Comparison of ENCODE assay signal across 23 cellular contexts in genomic region chr16:84349852-84350565, GRCh38. TPM values are rescaled to one million over a fixed set of nuclear protein-coding genes. Genes with fewer than 3 reads are reported as not detected.
A peak's percentile ranks its signal among the peaks of the same experiment; 100 is the strongest.
DNase-seq lines count a peak whose midpoint lies in the region; ATAC-seq, FAIRE-seq and TF ChIP-seq lines count a peak whose summit lies in the region.
"Had no signal": no experiment of that assay in that cellular context is flagged by ENCODE, and none has a peak within 500 bp of the region (broad histone marks: within the 10 kb centered on the region; RNA-seq: fewer than 3 reads in every experiment).

No MANE protein-coding gene starts in this region.

- H2BK120ac ChIP-seq in H1 (replicated peaks; ENCODE audit: low read depth, low read length) (no peak overlapping the region), neuronal stem cell (ENCODE audit: low read depth, low read length) (no peak overlapping the region)

- H4K20me1 ChIP-seq in BLaER1 (no peaks in the 10 kb centered on the region), H1 (replicated peaks in 1 of 2; ENCODE audit: control insufficient read depth in 1 of 2, insufficient read depth in 2 of 2, low read length in 2 of 2) (no peaks in the 10 kb centered on the region)

- H3K27ac ChIP-seq in BLaER1 (no peak overlapping the region), Peyer's patch (peak overlapping the region in 3 of 4 donors; percentile 25 to 74 (median 62)), H1 (ENCODE audit: low read depth, low read length) (no peak overlapping the region), neuronal stem cell (replicated peaks; ENCODE audit: low read length) (peak overlapping the region; percentile 46), SJCRH30 (no peak overlapping the region)
- H3K27ac ChIP-seq: C4-2B, KMS-11 had no signal

- H4K91ac ChIP-seq in H1 (replicated peaks; ENCODE audit: insufficient read length, low read length) = no peak overlapping the region
- H4K91ac ChIP-seq in neuronal stem cell (ENCODE audit: low read depth, low read length, poor library complexity) = no peak overlapping the region

- H3K9me3 ChIP-seq in BLaER1 = no peaks in the 10 kb centered on the region
- no peaks in the 10 kb centered on the region for H3K9me3 ChIP-seq in Peyer's patch
- no peaks in the 10 kb centered on the region for H3K9me3 ChIP-seq in H1 (ENCODE audit: insufficient read depth in 2 of 2, low read depth in 1 of 2, low read length in 1 of 2)
- H3K9me3 ChIP-seq in neuronal stem cell (replicated peaks in 1 of 2; ENCODE audit: control insufficient read depth in 2 of 2, insufficient read depth in 1 of 2, low read depth in 1 of 2, low read length in 2 of 2) = no peaks in the 10 kb centered on the region
- H3K9me3 ChIP-seq in SJCRH30 (replicated peaks) = no peaks in the 10 kb centered on the region

- TF ChIP-seq EP300 in H1 (IDR thresholded peaks at IDR 0.05; ENCODE audit: borderline replicate concordance in 1 of 2, low read depth in 2 of 2, low read length in 2 of 2) = no peak

- no peak for FAIRE-seq in H1 (lab: Jason Lieb, UNC)
- FAIRE-seq: HTR-8/SVneo had no signal

- POLR2A ChIA-PET in H1 (lab: Charles Lee; ENCODE audit: partially characterized antibody) = no interaction called here

- H3K79me1 ChIP-seq in H1 (ENCODE audit: low read depth, low read length) = no peaks in the 10 kb centered on the region
- H3K79me1 ChIP-seq in neuronal stem cell (ENCODE audit: low read depth, low read length) = no peaks in the 10 kb centered on the region

- H2BK15ac ChIP-seq in H1 (ENCODE audit: low read length) = no peak overlapping the region
- no peak overlapping the region for H2BK15ac ChIP-seq in neuronal stem cell (ENCODE audit: low read length)

- H3K9ac ChIP-seq in BLaER1 (no peak overlapping the region), H1 (replicated peaks in 1 of 4; ENCODE audit: extremely low read depth in 1 of 4, low read depth in 3 of 4, low read length in 3 of 4) (no peak overlapping the region), neuronal stem cell (ENCODE audit: low read depth, low read length, poor library complexity) (no peak overlapping the region)
- H3K9ac ChIP-seq: KMS-11 had no signal

- TF ChIP-seq RAD21 in H1 (IDR thresholded peaks at IDR 0.05 in 1 of 2, conservative IDR thresholded peaks at IDR 0.05 in 1 of 2; ENCODE audit: low read depth in 2 of 2, low read length in 2 of 2) = no peak

- TF ChIP-seq POLR2A in Peyer's patch (IDR thresholded peaks at IDR 0.05) = no peak
- TF ChIP-seq POLR2A in H1 (IDR thresholded peaks at IDR 0.05; ENCODE audit: control extremely low read depth in 1 of 2, low read depth in 2 of 2, low read length in 2 of 2) = no peak

- no peak overlapping the region for H2BK12ac ChIP-seq in H1 (ENCODE audit: low read depth, low read length)
- no peak overlapping the region for H2BK12ac ChIP-seq in neuronal stem cell (ENCODE audit: low read length)

- peak overlapping the region; percentile 6; the same call in 1 of the 2 replicates for H3K4me2 ChIP-seq in BLaER1
- no peak overlapping the region; a peak in 1 of 4 replicates for H3K4me2 ChIP-seq in H1 (ENCODE audit: insufficient read depth in 1 of 2, low read depth in 2 of 2, low read length in 2 of 2)
- H3K4me2 ChIP-seq in neuronal stem cell (ENCODE audit: insufficient read depth, low read length, poor library complexity, severe bottlenecking) = no peak overlapping the region
- H3K4me2 ChIP-seq: KMS-11 had no signal

- H3K23me2 ChIP-seq in H1 (ENCODE audit: low read depth, low read length) = peaks cover 2% of the 10 kb centered on the region; the same call in 1 of the 2 replicates

- WGBS in H1 (ENCODE audit: extremely low coverage in 1 of 2, insufficient coverage in 1 of 2, insufficient read length in 1 of 2, insufficient replicate concordance in 2 of 2, low coverage in 1 of 2, low lambda C conversion rate in 2 of 2, missing lambda C conversion rate in 1 of 2), 2 experiments = 82% methylated on average over 10 of the region's 10 CpGs; no CpG with 5 or more reads in 1 of the 2 experiments
- no CpG with 5 or more reads among the region's 10 CpGs for WGBS in neuronal stem cell (ENCODE audit: extremely low coverage in 2 of 2, insufficient read length in 2 of 2, insufficient replicate concordance in 1 of 2), 2 donors

- H2BK5ac ChIP-seq in H1 (ENCODE audit: low read depth, low read length) (no peak overlapping the region), neuronal stem cell (ENCODE audit: low read length) (no peak overlapping the region)

- H3K23ac ChIP-seq in H1 (ENCODE audit: insufficient read length) (peak overlapping the region; percentile 21), neuronal stem cell (ENCODE audit: low read depth, low read length, poor library complexity) (no peak overlapping the region)

- H2BK20ac ChIP-seq in H1 (ENCODE audit: low read length) = no peak overlapping the region

- no peak overlapping the region for H3K56ac ChIP-seq in H1 (replicated peaks; ENCODE audit: insufficient read length, low read depth, low read length)

- H3K36me3 ChIP-seq in BLaER1 (no peaks in the 10 kb centered on the region), Peyer's patch (no peaks in the 10 kb centered on the region), H1 (ENCODE audit: control insufficient read depth in 2 of 4, insufficient read depth in 4 of 4, low read length in 3 of 4) (no peaks in the 10 kb centered on the region), neuronal stem cell (replicated peaks in 1 of 2; ENCODE audit: control insufficient read depth in 2 of 2, insufficient read depth in 2 of 2, low read length in 2 of 2) (no peaks in the 10 kb centered on the region), SJCRH30 (no peaks in the 10 kb centered on the region)

- H4K8ac ChIP-seq in H1 (ENCODE audit: extremely low read depth, insufficient read depth, low read length) (no peak overlapping the region), neuronal stem cell (ENCODE audit: low read depth, low read length) (no peak overlapping the region)

- CTCF ChIA-PET in H1 (lab: Charles Lee; ENCODE audit: partially characterized antibody) = interaction anchor here (1.3 kb wide), 1 partner anchor 16 kb away, joined by 3 read pairs; no protein-coding TSS in a partner anchor

- H3K14ac ChIP-seq in H1 (ENCODE audit: insufficient read length) = no peak overlapping the region
- H3K14ac ChIP-seq in neuronal stem cell (ENCODE audit: low read length) = no peak overlapping the region

- H3K4me3 ChIP-seq in BLaER1 (no peak overlapping the region), Peyer's patch (no peak overlapping the region), H1 (ENCODE audit: extremely low read depth in 1 of 4, insufficient read depth in 2 of 4, low read depth in 3 of 4, low read length in 4 of 4) (no peak overlapping the region), neuronal stem cell (ENCODE audit: low read length in 2 of 2) (no peak overlapping the region), SJCRH30 (no peak overlapping the region)

- H3K4me1 ChIP-seq in BLaER1 = peaks cover 9% of the 10 kb centered on the region
- H3K4me1 ChIP-seq in Peyer's patch = peaks cover 0 to 8% (median 0%) of the 10 kb centered on the region in 4 donors
- H3K4me1 ChIP-seq in H1 (replicated peaks in 1 of 4; ENCODE audit: control insufficient read depth in 3 of 4, insufficient read depth in 4 of 4, low read length in 3 of 4) = peaks cover 0 to 3% (median 1%) of the 10 kb centered on the region in 4 experiments; a peak in 1 of 7 replicates
- H3K4me1 ChIP-seq in neuronal stem cell (ENCODE audit: control insufficient read depth in 2 of 2, insufficient read depth in 1 of 2, low read depth in 1 of 2, low read length in 2 of 2) = peaks cover 3 to 9% of the 10 kb centered on the region in 2 donors
- no peaks in the 10 kb centered on the region for H3K4me1 ChIP-seq in SJCRH30

- TF ChIP-seq CTCF in Peyer's patch (IDR thresholded peaks at IDR 0.05) = no peak
- no peak for TF ChIP-seq CTCF in H1 (IDR thresholded peaks at IDR 0.05; ENCODE audit: control extremely low read depth in 1 of 3, insufficient read depth in 1 of 3, low read depth in 1 of 3, low read length in 3 of 3)

- H3K27me3 ChIP-seq in BLaER1 (no peaks in the 10 kb centered on the region), Peyer's patch (no peaks in the 10 kb centered on the region), H1 (replicated peaks in 1 of 4; ENCODE audit: control insufficient read depth in 3 of 4, extremely low read depth in 1 of 4, insufficient read depth in 3 of 4, low read length in 3 of 4) (no peaks in the 10 kb centered on the region), neuronal stem cell (ENCODE audit: control insufficient read depth in 3 of 3, insufficient read depth in 3 of 3, low read depth in 1 of 3, low read length in 3 of 3) (peaks cover 0 to 4% (median 0%) of the 10 kb centered on the region in 3 experiments), SJCRH30 (no peaks in the 10 kb centered on the region)

- H2AFZ ChIP-seq in H1 (ENCODE audit: low read length) (0 out of 2 replicates have a peak overlapping the region, but pooled peaks have one; percentile 33), neuronal stem cell (ENCODE audit: low read length) (no peak overlapping the region)

- no peak overlapping the region for H3K18ac ChIP-seq in H1 (ENCODE audit: extremely low read depth, low read length)
- H3K18ac ChIP-seq in neuronal stem cell (ENCODE audit: low read length) = no peak overlapping the region

- H3K79me2 ChIP-seq in H1 (ENCODE audit: control insufficient read depth in 1 of 2, insufficient read depth in 2 of 2, low read length in 2 of 2) = no peaks in the 10 kb centered on the region

- H2AK5ac ChIP-seq in H1 (ENCODE audit: low read depth, low read length) (no peak overlapping the region), neuronal stem cell (ENCODE audit: low read depth, low read length) (no peak overlapping the region)

- DNase-seq in Peyer's patch = peak in 1 of 3 donors; percentile 71
- no peak for DNase-seq in H1 (ENCODE audit: low read depth in 1 of 2, low spot score in 2 of 2)
- DNase-seq in neuronal stem cell (ENCODE audit: low spot score) = no peak
- DNase-seq in SJCRH30 = no peak
- DNase-seq in NCI-H2107 (lab: John Stamatoyannopoulos, UW) = no peak
- DNase-seq: 8988T; CD8-positive, alpha-beta memory T cell; GDM1; H9; HFFc6; IMR-90; NCI-H1092 treated with DMSO at 0.1 percent for 48 hours; NCI-H1436 treated with DMSO at 0.1 percent for 48 hours; NCI-H2029; NCI-H226; NCI-H510A treated with DMSO at 0.1 percent for 48 hours; NCI-H748 treated with DMSO at 0.1 percent for 48 hours had no signal

- H3K4ac ChIP-seq in H1 (replicated peaks; ENCODE audit: insufficient read length, low read depth, low read length) = no peak overlapping the region
- H3K4ac ChIP-seq in neuronal stem cell (ENCODE audit: low read length) = no peak overlapping the region

- H4K5ac ChIP-seq in H1 (ENCODE audit: insufficient read length, low read depth, low read length) = no peak overlapping the region

- ATAC-seq in HG03432 (IDR thresholded peaks at IDR 0.05; ENCODE audit: unreplicated experiment) = no peak
- no peak for ATAC-seq in HG02678 (IDR thresholded peaks at IDR 0.05; ENCODE audit: unreplicated experiment)

RNA-seq across cellular contexts. Expression of gene ATP2C2, which starts 18.3 kb away (rescaled TPM):
- 100 to 1,000 TPM in 2 of 4 donors, 10 to 100 TPM in 2; 84.2 to 148 (median 115) TPM for total RNA-seq in Peyer's patch
- total RNA-seq in H1 (2021; fragmentation: NEBNext Ultra II Directional; extraction: Animal tissue kit (Norgen Biotek cat#: 25700)) = 2.8 and 3.6 TPM in 2 replicates
- 1.2 and 2.6 TPM in 2 replicates for polyA plus RNA-seq in H1 (2011; rRNA removed)
- polyA plus RNA-seq in H1 (2011; cell fraction: cytosol; rRNA removed) = 2.7 TPM
- polyA plus RNA-seq in H1 (2011; cell fraction: nucleus; rRNA removed) = 12.0 TPM
- 2.1 to 2.4 TPM (median 2.3 TPM) in 4 replicates for polyA plus RNA-seq in H1 (2012, experiment 1 of 2)
- 0.88 TPM for polyA plus RNA-seq in H1 (2012, experiment 2 of 2)
- 2.2 TPM for polyA plus RNA-seq in H1 (2013, experiment 1 of 2)
- 2.4 TPM for polyA plus RNA-seq in H1 (2013, experiment 2 of 2)
- 1.7 and 4.0 TPM in 2 replicates for polyA minus RNA-seq in H1 (2011; rRNA and poly(A)+ RNA removed)
- 4.5 TPM for polyA minus RNA-seq in H1 (2011; cell fraction: cytosol; rRNA and poly(A)+ RNA removed)
- polyA minus RNA-seq in H1 (2011; cell fraction: nucleus; rRNA and poly(A)+ RNA removed) = 3.3 TPM
- 0.24 TPM for polyA plus RNA-seq in neuronal stem cell (2013, experiment 1 of 2)
- 0.47 TPM for polyA plus RNA-seq in neuronal stem cell (2013, experiment 2 of 2)
- total RNA-seq in SJCRH30 (2014; rRNA removed; shearing (Covaris generic)) = 5.1 and 6.2 TPM in 2 replicates
- total RNA-seq: CD8-positive, alpha-beta memory T cell; HFFc6; IMR-90 had no signal
- polyA plus RNA-seq: CD8-positive, alpha-beta memory T cell; IMR-90 had no signal

RNA-seq across cellular contexts. Expression of gene WFDC1, which starts 55.3 kb away (rescaled TPM):
- total RNA-seq in Peyer's patch = 10 to 100 TPM in 2 of 4 donors, 1 to 10 TPM in 2; 1.9 to 35.5 (median 10.1) TPM
- 1.1 and 1.6 TPM in 2 replicates for total RNA-seq in H1 (2021; fragmentation: NEBNext Ultra II Directional; extraction: Animal tissue kit (Norgen Biotek cat#: 25700))
- polyA plus RNA-seq in H1 (2011; rRNA removed) = 0.52 and 0.70 TPM in 2 replicates
- 0.61 TPM for polyA plus RNA-seq in H1 (2011; cell fraction: cytosol; rRNA removed)
- polyA plus RNA-seq in H1 (2011; cell fraction: nucleus; rRNA removed) = 0.64 TPM
- 0.36 to 1.2 TPM (median 0.46 TPM) in 4 replicates for polyA plus RNA-seq in H1 (2012, experiment 1 of 2)
- polyA plus RNA-seq in H1 (2012, experiment 2 of 2) = 0.22 TPM
- 0.71 TPM for polyA plus RNA-seq in H1 (2013, experiment 1 of 2)
- 0.99 TPM for polyA plus RNA-seq in H1 (2013, experiment 2 of 2)
- polyA minus RNA-seq in H1 (2011; rRNA and poly(A)+ RNA removed) = not detected in 2 replicates
- polyA minus RNA-seq in H1 (2011; cell fraction: cytosol; rRNA and poly(A)+ RNA removed) = not detected
- not detected for polyA minus RNA-seq in H1 (2011; cell fraction: nucleus; rRNA and poly(A)+ RNA removed)
- polyA plus RNA-seq in neuronal stem cell (2013, experiment 1 of 2) = 0.13 TPM
- 0.14 TPM for polyA plus RNA-seq in neuronal stem cell (2013, experiment 2 of 2)
- 0.43 and 0.49 TPM in 2 replicates for total RNA-seq in SJCRH30 (2014; rRNA removed; shearing (Covaris generic))
- total RNA-seq: CD8-positive, alpha-beta memory T cell had no signal
- polyA plus RNA-seq: CD8-positive, alpha-beta memory T cell had no signal

Comparison
In these comparisons a context has a peak if more than half of its experiments do, and no peak if none do; other contexts are left out.
1. H3K27ac ChIP-seq: peak in Peyer's patch (3 of 4) and neuronal stem cell (single experiment); none in BLaER1 (single experiment), H1 (single experiment) and SJCRH30 (single experiment).
2. RNA of gene ATP2C2, which starts 18.3 kb away (total RNA-seq): 84.2 to 148 TPM in Peyer's patch; 5.1 to 6.2 TPM in SJCRH30 and 2.8 to 3.6 TPM in H1; every median in the first group is over 10 times any median in the second.